Comparison of ENCODE assay signal across 23 cellular contexts in the genomic region with DNA sequence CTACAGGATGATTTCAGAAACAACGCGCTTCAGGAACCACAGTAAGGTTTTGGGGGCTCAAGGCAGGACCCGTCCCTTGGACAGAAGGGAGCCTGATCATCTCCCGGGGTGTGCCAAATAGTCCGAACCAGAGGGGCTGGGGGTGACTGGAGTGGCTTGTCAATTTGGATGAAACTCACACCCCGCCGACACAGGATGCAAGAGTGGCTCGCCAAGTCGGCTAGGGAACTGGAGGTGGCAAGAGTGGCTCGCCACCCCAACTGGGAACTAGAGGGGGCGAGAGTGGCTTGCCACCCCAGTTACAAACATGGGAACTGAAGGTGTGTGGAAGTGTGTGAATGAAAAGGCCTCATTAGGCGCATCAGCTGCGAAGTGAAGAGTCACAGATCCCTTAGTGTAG.
"Had no signal": no experiment of that assay in that cellular context is flagged by ENCODE, and none has a peak within 500 bp of the region (broad histone marks: within the 10 kb centered on the region; RNA-seq: fewer than 3 reads in every experiment).

No MANE protein-coding gene starts in this region.

- H3K4me1 ChIP-seq: prostate gland had no signal

- H3K27me3 ChIP-seq: dorsolateral prefrontal cortex, right atrium auricular region, tibial nerve had no signal

- H3K4me3 Mint-ChIP-seq: neural crest cell; stimulated activated memory B cell treated with anti-CD40 and anti-IgM and Interleukin-4, amounts not matched to agents 10 μg/mL and 1 μg/mL and 100 μg/mL, for 72 hours had no signal

- H3K79me2 ChIP-seq: parathyroid adenoma had no signal

- H3K36me3 ChIP-seq: neutrophil, prostate gland, right atrium auricular region, thoracic aorta had no signal

- H3K27ac ChIP-seq: dorsolateral prefrontal cortex, neutrophil, parathyroid adenoma, prostate gland, right atrium auricular region, tibial nerve had no signal

- H2AFZ ChIP-seq: parathyroid adenoma had no signal

- FAIRE-seq: colon, frontal cortex, keratinocyte had no signal

- H3K9me3 Mint-ChIP-seq: stimulated activated memory B cell treated with anti-CD40 and anti-IgM and Interleukin-4, amounts not matched to agents 10 μg/mL and 1 μg/mL and 100 μg/mL, for 72 hours had no signal

- ATAC-seq: left lobe of liver; naive thymus-derived CD8-positive, alpha-beta T cell; sciatic nerve; stimulated activated memory B cell treated with anti-CD40 and anti-IgM and Interleukin-4, amounts not matched to agents 10 μg/mL and 1 μg/mL and 100 μg/mL, for 72 hours; stimulated activated naive CD8-positive, alpha-beta T cell treated with anti-CD3 and anti-CD28 coated beads, Interleukin-15, Interleukin-2, amounts not matched to agents 100 U/mL and 50 U/mL, for 24 hours had no signal

- H3K9me3 ChIP-seq: neutrophil, prostate gland, right atrium auricular region, thoracic aorta had no signal

- H3K27ac Mint-ChIP-seq: naive thymus-derived CD8-positive, alpha-beta T cell; stimulated activated memory B cell treated with anti-CD40 and anti-IgM and Interleukin-4, amounts not matched to agents 10 μg/mL and 1 μg/mL and 100 μg/mL, for 72 hours had no signal

- H3K4me3 ChIP-seq: dorsolateral prefrontal cortex, prostate gland, right atrium auricular region, smooth muscle cell, thoracic aorta, tibial nerve had no signal

- H3K4me2 ChIP-seq: smooth muscle cell had no signal

- DNase-seq: dorsolateral prefrontal cortex; effector CD4-positive, alpha-beta T cell; hypothalamus; mesenchymal stem cell; midbrain; naive thymus-derived CD8-positive, alpha-beta T cell; stimulated activated CD4-positive, alpha-beta T cell treated with anti-CD3 and anti-CD28 coated beads, Interleukin-2, amount 100 ng/mL, for 24 hours; stimulated activated CD4-positive, alpha-beta T cell treated with anti-CD3 and anti-CD28 coated beads, Interleukin-4, amount 100 ng/mL, for 24 hours; stimulated activated naive CD8-positive, alpha-beta T cell treated with anti-CD3 and anti-CD28 coated beads, Interleukin-15, Interleukin-2, amounts not matched to agents 100 U/mL and 50 U/mL, for 24 hours had no signal

- H3K9ac ChIP-seq: parathyroid adenoma had no signal

- H3K36me3 Mint-ChIP-seq: stimulated activated memory B cell treated with anti-CD40 and anti-IgM and Interleukin-4, amounts not matched to agents 10 μg/mL and 1 μg/mL and 100 μg/mL, for 72 hours had no signal
